ENCODE assay signal across 18 cellular contexts in the genomic region with DNA sequence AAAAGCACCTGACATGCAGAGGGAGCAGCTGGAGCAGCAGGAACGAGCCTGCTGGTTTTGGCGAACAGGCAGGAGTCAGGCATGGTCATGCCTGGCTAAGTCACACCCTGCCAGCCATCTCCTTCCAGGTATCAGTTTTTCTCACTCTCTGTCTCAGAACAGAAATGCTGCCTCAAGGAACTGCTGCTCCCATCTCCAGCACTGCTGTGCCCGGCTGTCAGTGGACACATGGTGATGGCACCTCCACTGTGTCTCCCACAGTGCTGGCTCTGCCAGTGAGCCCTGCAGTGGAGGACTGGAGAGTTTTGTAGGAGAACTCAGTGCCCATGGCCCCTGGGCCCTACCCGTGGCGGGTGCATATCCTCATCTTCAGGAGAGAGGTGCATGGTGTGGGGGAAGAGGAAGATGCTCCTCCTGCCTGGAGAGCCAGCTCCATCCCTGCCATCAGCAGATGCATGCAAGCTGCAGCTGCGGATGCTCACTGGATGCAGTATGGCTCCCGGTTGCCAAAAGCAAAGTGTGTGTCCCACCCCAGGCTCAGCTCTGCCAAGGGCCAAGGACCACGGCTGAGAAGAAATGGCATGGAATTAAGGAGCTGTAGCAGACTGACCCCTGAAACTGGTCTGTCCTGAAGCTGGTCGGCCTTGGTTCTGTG.
DNase-seq lines count a peak whose midpoint lies in the region; TF ChIP-seq lines count a peak whose summit lies in the region.
"Had no signal": no experiment of that assay in that cellular context is flagged by ENCODE, and none has a peak within 500 bp of the region (broad histone marks: within the 10 kb centered on the region; RNA-seq: fewer than 3 reads in every experiment).

No MANE protein-coding gene starts in this region.

- no peak for TF ChIP-seq CTCF in prostate gland (IDR thresholded peaks at IDR 0.05)

- TF ChIP-seq POLR2A in prostate gland (IDR thresholded peaks at IDR 0.05): no peak

- DNase-seq in NCI-H510A (lab: John Stamatoyannopoulos, UW) (peak; percentile 68), NCI-H510A treated with DMSO at 0.1 percent for 48 hours (lab: John Stamatoyannopoulos, UW) (no peak), NCI-H69 (lab: John Stamatoyannopoulos, UW) (peak; percentile 9), mucosa of gallbladder (ENCODE audit: low spot score) (peak; percentile 6), ureter (ENCODE audit: low spot score) (peak; percentile 20), prostate gland (ENCODE audit: low spot score) (no peak), activated T-cell treated with anti-CD3 and anti-CD28 coated beads for 4 hours (no peak)
- no peak for DNase-seq in activated CD4-positive, alpha-beta T cell treated with anti-CD3 and anti-CD28 coated beads for 1 hour
- DNase-seq: AML-193, C1 segment of cervical spinal cord, GOT3, Karpas-422, NCI-H1694, NCI-H2081, NCI-H2227 treated with DMSO at 0.1 percent for 48 hours, NCI-H524, NCI-H82, Right ventricle myocardium superior had no signal

- WGBS in prostate gland: 72% methylated on average over 9 of the region's 9 CpGs

- no peaks in the 10 kb centered on the region for H3K4me1 ChIP-seq in prostate gland (replicated peaks)

- intact Hi-C loops in prostate gland (cut with DNase I): no loop called here

- H3K36me3 ChIP-seq in prostate gland: no peaks in the 10 kb centered on the region

- no peak overlapping the region for H3K27ac ChIP-seq in prostate gland

- H3K27me3 ChIP-seq in prostate gland (replicated peaks; ENCODE audit: insufficient read depth): peaks cover 3% of the 10 kb centered on the region

- H3K4me3 ChIP-seq in prostate gland: no peak overlapping the region

- no peaks in the 10 kb centered on the region for H3K9me3 ChIP-seq in prostate gland

Comparison
In these comparisons a context has a peak if more than half of its experiments do, and no peak if none do; other contexts are left out.
1. DNase-seq: peak in NCI-H510A (single experiment), NCI-H69 (single experiment), mucosa of gallbladder (single experiment) and ureter (single experiment); none in NCI-H510A treated with DMSO at 0.1 percent for 48 hours (single experiment), prostate gland (single experiment), activated T-cell treated with anti-CD3 and anti-CD28 coated beads for 4 hours (single experiment) and activated CD4-positive, alpha-beta T cell treated with anti-CD3 and anti-CD28 coated beads for 1 hour (single experiment).